1 cellular context compared by ENCODE assay signal in genomic region chr11:64360403-64360980, GRCh38.
TF ChIP-seq lines count a peak whose summit lies in the region.

No MANE protein-coding gene starts in this region.

TF ChIP-seq in H1, 55 proteins besides CTCF, POLR2A, EP300 and RAD21:
- TF ChIP-seq CHD2 (IDR thresholded peaks at IDR 0.05; ENCODE audit: low read length) (no peak), KDM1A (IDR thresholded peaks at IDR 0.05; ENCODE audit: borderline replicate concordance, low read length) (no peak), JUN (IDR thresholded peaks at IDR 0.05; ENCODE audit: low read depth, low read length) (no peak), SUZ12 (IDR thresholded peaks at IDR 0.05; ENCODE audit: low read length) (no peak)
- TF ChIP-seq, protein P1, sequence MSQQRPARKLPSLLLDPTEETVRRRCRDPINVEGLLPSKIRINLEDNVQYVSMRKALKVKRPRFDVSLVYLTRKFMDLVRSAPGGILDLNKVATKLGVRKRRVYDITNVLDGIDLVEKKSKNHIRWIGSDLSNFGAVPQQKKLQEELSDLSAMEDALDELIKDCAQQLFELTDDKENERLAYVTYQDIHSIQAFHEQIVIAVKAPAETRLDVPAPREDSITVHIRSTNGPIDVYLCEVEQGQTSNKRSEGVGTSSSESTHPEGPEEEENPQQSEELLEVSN (IDR thresholded peaks at IDR 0.05): no peak
